12 cellular contexts compared by ENCODE assay signal in the genomic region with DNA sequence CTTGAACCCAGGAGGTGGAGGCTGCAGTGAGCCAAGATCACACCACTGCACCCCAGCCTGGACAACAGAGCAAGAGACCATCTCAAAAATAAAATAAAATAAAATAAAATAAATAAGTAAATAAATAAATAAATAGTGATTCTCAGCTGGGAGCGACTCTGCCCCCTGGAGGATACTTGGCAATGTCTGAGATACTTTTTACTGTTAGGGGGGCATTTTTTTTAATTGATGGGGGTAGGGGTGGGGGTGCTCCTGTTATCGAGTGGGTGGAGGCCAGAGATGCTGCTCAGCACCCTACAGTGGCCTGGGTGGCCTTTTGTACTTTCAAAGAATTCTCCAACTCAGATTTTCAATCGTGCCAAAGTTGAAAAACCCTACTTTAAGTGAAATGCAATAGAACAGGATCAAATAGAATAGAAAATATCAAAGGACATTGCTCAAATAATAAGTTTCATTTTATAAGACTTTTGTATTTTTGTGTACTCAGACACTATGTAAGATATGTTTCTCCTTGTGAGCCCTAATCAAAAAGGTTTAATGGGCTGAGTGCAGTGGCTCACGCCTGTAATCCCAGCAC. TPM values are rescaled to one million over a fixed set of nuclear protein-coding genes. Genes with fewer than 3 reads are reported as not detected.
DNase-seq lines count a peak whose midpoint lies in the region; ATAC-seq, FAIRE-seq and TF ChIP-seq lines count a peak whose summit lies in the region.
"Had no signal": no experiment of that assay in that cellular context is flagged by ENCODE, and none has a peak within 500 bp of the region (broad histone marks: within the 10 kb centered on the region; RNA-seq: fewer than 3 reads in every experiment).

No MANE protein-coding gene starts in this region.

- CTCF ChIA-PET in Panc1 (lab: Charles Lee) = interaction anchor here (0.7 kb wide), 1 partner anchor 50 kb away, joined by 5 read pairs; no protein-coding TSS in a partner anchor

- in situ Hi-C loops in Panc1 (cut with HindIII; ENCODE audit: low pct_unique_long_range_greater_than_20kb, low sequenced_read_pairs) = no loop called here

- intact Hi-C loops in Panc1 (cut with micrococcal nuclease; ENCODE audit: unreplicated experiment) = no loop called here

- peaks cover 9% of the 10 kb centered on the region for H3K36me3 Mint-ChIP-seq in activated naive CD8-positive, alpha-beta T cell treated with anti-CD3 and anti-CD28 coated beads for 36 hours

- H3K4me3 ChIP-seq in Panc1 (ENCODE audit: low read depth in 2 of 2, low read length in 2 of 2) (no peak overlapping the region), fibroblast of pulmonary artery (replicated peaks; ENCODE audit: low read depth, low read length) (no peak overlapping the region)

- no peak for ATAC-seq in Panc1
- ATAC-seq in HG03354 (IDR thresholded peaks at IDR 0.05; ENCODE audit: poor library complexity, severe bottlenecking, unreplicated experiment) = no peak
- ATAC-seq: CD8-positive, alpha-beta T cell had no signal

- no peaks in the 10 kb centered on the region for H3K9me3 ChIP-seq in Panc1 (ENCODE audit: control insufficient read depth, insufficient read depth, low read depth, low read length)

- TF ChIP-seq CTCF in 22Rv1 (IDR thresholded peaks at IDR 0.05) (peak; percentile 39), Panc1 (IDR thresholded peaks at IDR 0.05) (peak; percentile 71; the same call in 1 of the 2 replicates), fibroblast of pulmonary artery (IDR thresholded peaks at IDR 0.05; ENCODE audit: low read length, missing control alignments) (peak; percentile 45)

- H3K27me3 Mint-ChIP-seq in activated naive CD8-positive, alpha-beta T cell treated with anti-CD3 and anti-CD28 coated beads for 36 hours = no peaks in the 10 kb centered on the region

- no peaks in the 10 kb centered on the region for H3K4me1 ChIP-seq in Panc1 (ENCODE audit: control insufficient read depth, insufficient read depth, low read length)

- POLR2A ChIA-PET in Panc1 (lab: Charles Lee) = no interaction called here

- H3K9me3 Mint-ChIP-seq in activated naive CD8-positive, alpha-beta T cell treated with anti-CD3 and anti-CD28 coated beads for 36 hours = no peaks in the 10 kb centered on the region
- H3K9me3 Mint-ChIP-seq: CD8-positive, alpha-beta T cell had no signal

- H3K27ac ChIP-seq in 22Rv1 (no peak overlapping the region), Panc1 (ENCODE audit: low read length) (no peak overlapping the region)

- BruUV-seq in Panc1 (replicated peaks; lab: Mats Ljungman, UMichigan) = no TSS peak

- H3K27me3 ChIP-seq in Panc1 (ENCODE audit: control insufficient read depth, insufficient read depth, low read length) = no peaks in the 10 kb centered on the region

- FAIRE-seq in RCC 7860 (lab: Jason Lieb, UNC) = no peak

- no peaks in the 10 kb centered on the region for H3K36me3 ChIP-seq in Panc1 (ENCODE audit: control insufficient read depth, insufficient read depth, low read length)

- H3K4me1 Mint-ChIP-seq in activated naive CD8-positive, alpha-beta T cell treated with anti-CD3 and anti-CD28 coated beads for 36 hours = no peaks in the 10 kb centered on the region

- no peak overlapping the region for H3K27ac Mint-ChIP-seq in activated naive CD8-positive, alpha-beta T cell treated with anti-CD3 and anti-CD28 coated beads for 36 hours
- H3K27ac Mint-ChIP-seq: CD8-positive, alpha-beta T cell had no signal

- DNase-seq in ELR (ENCODE audit: low read depth) (peak; percentile 54), Panc1 (ENCODE audit: low read depth, low spot score) (no peak), fibroblast of pulmonary artery (ENCODE audit: low read depth) (peak; percentile 47), HuH-7.5 (ENCODE audit: low spot score) (no peak), RCC 7860 (ENCODE audit: low spot score) (no peak)
- DNase-seq in activated naive CD8-positive, alpha-beta T cell treated with anti-CD3 and anti-CD28 coated beads for 36 hours = no peak
- DNase-seq: activated CD4-positive, alpha-beta T cell treated with anti-CD3 and anti-CD28 coated beads, Interleukin-2, amount 50 U/mL, for 4 hours; CD8-positive, alpha-beta T cell; NCI-H1930; SHP77 had no signal

- no peak overlapping the region for H3K4me3 Mint-ChIP-seq in activated naive CD8-positive, alpha-beta T cell treated with anti-CD3 and anti-CD28 coated beads for 36 hours
- H3K4me3 Mint-ChIP-seq: CD8-positive, alpha-beta T cell had no signal

RNA-seq across cellular contexts. Expression of a gene that starts 7.1 kb away (rescaled TPM):
- 80.0 TPM for total RNA-seq in Panc1 (2021; ENCODE audit: unreplicated experiment)
- polyA plus RNA-seq in Panc1 (2012; ENCODE audit: insufficient read length) = 134 TPM
- total RNA-seq in activated naive CD8-positive, alpha-beta T cell treated with anti-CD3 and anti-CD28 coated beads for 36 hours = 100 to 1,000 TPM; 194 to 196 TPM

RNA-seq across cellular contexts. Expression of a gene that starts 18.4 kb away (rescaled TPM):
- total RNA-seq in Panc1 (2021; ENCODE audit: unreplicated experiment) = 65.0 TPM
- 68.6 TPM for polyA plus RNA-seq in Panc1 (2012; ENCODE audit: insufficient read length)
- total RNA-seq in activated naive CD8-positive, alpha-beta T cell treated with anti-CD3 and anti-CD28 coated beads for 36 hours = 10 to 100 TPM; 26.7 to 29.6 TPM

RNA-seq across cellular contexts. Expression of a gene that starts 20.8 kb away (rescaled TPM):
- total RNA-seq in Panc1 (2021; ENCODE audit: unreplicated experiment) = not detected
- polyA plus RNA-seq in Panc1 (2012; ENCODE audit: insufficient read length) = not detected
- total RNA-seq in activated naive CD8-positive, alpha-beta T cell treated with anti-CD3 and anti-CD28 coated beads for 36 hours = not detected

RNA-seq across cellular contexts. Expression of a gene that starts 21.5 kb away (rescaled TPM):
- 1.6 TPM for total RNA-seq in Panc1 (2021; ENCODE audit: unreplicated experiment)
- 0.86 TPM for polyA plus RNA-seq in Panc1 (2012; ENCODE audit: insufficient read length)
- 1 to 10 TPM in 1 of 2 experiments, under 1 TPM in 1; 0.92 to 1.2 TPM for total RNA-seq in activated naive CD8-positive, alpha-beta T cell treated with anti-CD3 and anti-CD28 coated beads for 36 hours

RNA-seq across cellular contexts. Expression of a gene that starts 38.8 kb away (rescaled TPM):
- 61.1 TPM for total RNA-seq in Panc1 (2021; ENCODE audit: unreplicated experiment)
- 138 TPM for polyA plus RNA-seq in Panc1 (2012; ENCODE audit: insufficient read length)
- total RNA-seq in activated naive CD8-positive, alpha-beta T cell treated with anti-CD3 and anti-CD28 coated beads for 36 hours = 10 to 100 TPM; 72.2 to 72.7 TPM

Comparison
In these comparisons a context has a peak if more than half of its experiments do, and no peak if none do; other contexts are left out.
1. DNase-seq: peak in ELR (single experiment) and fibroblast of pulmonary artery (single experiment); none in Panc1 (single experiment), activated naive CD8-positive, alpha-beta T cell treated with anti-CD3 and anti-CD28 coated beads for 36 hours (single experiment), HuH-7.5 (single experiment) and RCC 7860 (single experiment).
2. Peak in every context shown above with its lines, with median percentiles within 50 percentile points of each other: CTCF ChIP-seq.